Comparison of ENCODE assay signal across 1 cellular context in genomic region chr20:44402391-44403193, GRCh38.
A peak's percentile ranks its signal among the peaks of the same experiment; 100 is the strongest.
TF ChIP-seq lines count a peak whose summit lies in the region.

No MANE protein-coding gene starts in this region.

TF ChIP-seq in HepG2, 621 proteins besides CTCF, POLR2A, EP300 and RAD21 (continued from another document and continues in another):
- TF ChIP-seq, protein P1, sequence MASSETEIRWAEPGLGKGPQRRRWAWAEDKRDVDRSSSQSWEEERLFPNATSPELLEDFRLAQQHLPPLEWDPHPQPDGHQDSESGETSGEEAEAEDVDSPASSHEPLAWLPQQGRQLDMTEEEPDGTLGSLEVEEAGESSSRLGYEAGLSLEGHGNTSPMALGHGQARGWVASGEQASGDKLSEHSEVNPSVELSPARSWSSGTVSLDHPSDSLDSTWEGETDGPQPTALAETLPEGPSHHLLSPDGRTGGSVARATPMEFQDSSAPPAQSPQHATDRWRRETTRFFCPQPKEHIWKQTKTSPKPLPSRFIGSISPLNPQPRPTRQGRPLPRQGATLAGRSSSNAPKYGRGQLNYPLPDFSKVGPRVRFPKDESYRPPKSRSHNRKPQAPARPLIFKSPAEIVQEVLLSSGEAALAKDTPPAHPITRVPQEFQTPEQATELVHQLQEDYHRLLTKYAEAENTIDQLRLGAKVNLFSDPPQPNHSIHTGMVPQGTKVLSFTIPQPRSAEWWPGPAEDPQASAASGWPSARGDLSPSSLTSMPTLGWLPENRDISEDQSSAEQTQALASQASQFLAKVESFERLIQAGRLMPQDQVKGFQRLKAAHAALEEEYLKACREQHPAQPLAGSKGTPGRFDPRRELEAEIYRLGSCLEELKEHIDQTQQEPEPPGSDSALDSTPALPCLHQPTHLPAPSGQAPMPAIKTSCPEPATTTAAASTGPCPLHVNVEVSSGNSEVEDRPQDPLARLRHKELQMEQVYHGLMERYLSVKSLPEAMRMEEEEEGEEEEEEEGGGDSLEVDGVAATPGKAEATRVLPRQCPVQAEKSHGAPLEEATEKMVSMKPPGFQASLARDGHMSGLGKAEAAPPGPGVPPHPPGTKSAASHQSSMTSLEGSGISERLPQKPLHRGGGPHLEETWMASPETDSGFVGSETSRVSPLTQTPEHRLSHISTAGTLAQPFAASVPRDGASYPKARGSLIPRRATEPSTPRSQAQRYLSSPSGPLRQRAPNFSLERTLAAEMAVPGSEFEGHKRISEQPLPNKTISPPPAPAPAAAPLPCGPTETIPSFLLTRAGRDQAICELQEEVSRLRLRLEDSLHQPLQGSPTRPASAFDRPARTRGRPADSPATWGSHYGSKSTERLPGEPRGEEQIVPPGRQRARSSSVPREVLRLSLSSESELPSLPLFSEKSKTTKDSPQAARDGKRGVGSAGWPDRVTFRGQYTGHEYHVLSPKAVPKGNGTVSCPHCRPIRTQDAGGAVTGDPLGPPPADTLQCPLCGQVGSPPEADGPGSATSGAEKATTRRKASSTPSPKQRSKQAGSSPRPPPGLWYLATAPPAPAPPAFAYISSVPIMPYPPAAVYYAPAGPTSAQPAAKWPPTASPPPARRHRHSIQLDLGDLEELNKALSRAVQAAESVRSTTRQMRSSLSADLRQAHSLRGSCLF (CRISPR knock-in tag; IDR thresholded peaks at IDR 0.05; ENCODE audit: borderline replicate concordance), result 0 out of 2 replicates have a peak, but pooled peaks have one; percentile 61
- TF ChIP-seq ZNF607 (CRISPR knock-in tag; IDR thresholded peaks at IDR 0.05; ENCODE audit: borderline replicate concordance), result peak; percentile 81
- TF ChIP-seq ZNF720 (CRISPR knock-in tag; IDR thresholded peaks at IDR 0.05), result no peak
- TF ChIP-seq HNF4A (CRISPR knock-in tag; IDR thresholded peaks at IDR 0.05), result peak; percentile 34; the same call in 1 of the 2 replicates
- TF ChIP-seq NFIC (IDR thresholded peaks at IDR 0.05; ENCODE audit: low read length), result no peak
- no peak for TF ChIP-seq ZNF160 (CRISPR knock-in tag; IDR thresholded peaks at IDR 0.05)
- no peak for TF ChIP-seq HNF4G (IDR thresholded peaks at IDR 0.05; ENCODE audit: borderline replicate concordance, low read depth, low read length)
- TF ChIP-seq HNF4G (CRISPR knock-in tag; IDR thresholded peaks at IDR 0.05; ENCODE audit: borderline replicate concordance, low read depth), result peak; percentile 7; the same call in 1 of the 2 replicates
- TF ChIP-seq SSRP1 (CRISPR knock-in tag; IDR thresholded peaks at IDR 0.05), result no peak
- TF ChIP-seq TEAD2 (CRISPR knock-in tag; IDR thresholded peaks at IDR 0.05), result no peak
- TF ChIP-seq, protein P2, sequence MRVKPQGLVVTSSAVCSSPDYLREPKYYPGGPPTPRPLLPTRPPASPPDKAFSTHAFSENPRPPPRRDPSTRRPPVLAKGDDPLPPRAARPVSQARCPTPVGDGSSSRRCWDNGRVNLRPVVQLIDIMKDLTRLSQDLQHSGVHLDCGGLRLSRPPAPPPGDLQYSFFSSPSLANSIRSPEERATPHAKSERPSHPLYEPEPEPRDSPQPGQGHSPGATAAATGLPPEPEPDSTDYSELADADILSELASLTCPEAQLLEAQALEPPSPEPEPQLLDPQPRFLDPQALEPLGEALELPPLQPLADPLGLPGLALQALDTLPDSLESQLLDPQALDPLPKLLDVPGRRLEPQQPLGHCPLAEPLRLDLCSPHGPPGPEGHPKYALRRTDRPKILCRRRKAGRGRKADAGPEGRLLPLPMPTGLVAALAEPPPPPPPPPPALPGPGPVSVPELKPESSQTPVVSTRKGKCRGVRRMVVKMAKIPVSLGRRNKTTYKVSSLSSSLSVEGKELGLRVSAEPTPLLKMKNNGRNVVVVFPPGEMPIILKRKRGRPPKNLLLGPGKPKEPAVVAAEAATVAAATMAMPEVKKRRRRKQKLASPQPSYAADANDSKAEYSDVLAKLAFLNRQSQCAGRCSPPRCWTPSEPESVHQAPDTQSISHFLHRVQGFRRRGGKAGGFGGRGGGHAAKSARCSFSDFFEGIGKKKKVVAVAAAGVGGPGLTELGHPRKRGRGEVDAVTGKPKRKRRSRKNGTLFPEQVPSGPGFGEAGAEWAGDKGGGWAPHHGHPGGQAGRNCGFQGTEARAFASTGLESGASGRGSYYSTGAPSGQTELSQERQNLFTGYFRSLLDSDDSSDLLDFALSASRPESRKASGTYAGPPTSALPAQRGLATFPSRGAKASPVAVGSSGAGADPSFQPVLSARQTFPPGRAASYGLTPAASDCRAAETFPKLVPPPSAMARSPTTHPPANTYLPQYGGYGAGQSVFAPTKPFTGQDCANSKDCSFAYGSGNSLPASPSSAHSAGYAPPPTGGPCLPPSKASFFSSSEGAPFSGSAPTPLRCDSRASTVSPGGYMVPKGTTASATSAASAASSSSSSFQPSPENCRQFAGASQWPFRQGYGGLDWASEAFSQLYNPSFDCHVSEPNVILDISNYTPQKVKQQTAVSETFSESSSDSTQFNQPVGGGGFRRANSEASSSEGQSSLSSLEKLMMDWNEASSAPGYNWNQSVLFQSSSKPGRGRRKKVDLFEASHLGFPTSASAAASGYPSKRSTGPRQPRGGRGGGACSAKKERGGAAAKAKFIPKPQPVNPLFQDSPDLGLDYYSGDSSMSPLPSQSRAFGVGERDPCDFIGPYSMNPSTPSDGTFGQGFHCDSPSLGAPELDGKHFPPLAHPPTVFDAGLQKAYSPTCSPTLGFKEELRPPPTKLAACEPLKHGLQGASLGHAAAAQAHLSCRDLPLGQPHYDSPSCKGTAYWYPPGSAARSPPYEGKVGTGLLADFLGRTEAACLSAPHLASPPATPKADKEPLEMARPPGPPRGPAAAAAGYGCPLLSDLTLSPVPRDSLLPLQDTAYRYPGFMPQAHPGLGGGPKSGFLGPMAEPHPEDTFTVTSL (CRISPR knock-in tag; IDR thresholded peaks at IDR 0.05; ENCODE audit: borderline replicate concordance), result no peak
- TF ChIP-seq NR0B2 (CRISPR knock-in tag; IDR thresholded peaks at IDR 0.05), result peak; percentile 80
- no peak for TF ChIP-seq ZBTB2 (CRISPR knock-in tag; IDR thresholded peaks at IDR 0.05; ENCODE audit: low read depth)
- TF ChIP-seq ZNF660 (CRISPR knock-in tag; IDR thresholded peaks at IDR 0.05; ENCODE audit: borderline replicate concordance, low read depth), result no peak
- TF ChIP-seq MTF1 (CRISPR knock-in tag; IDR thresholded peaks at IDR 0.05), result no peak
- no peak for TF ChIP-seq ZNF33A (CRISPR knock-in tag; IDR thresholded peaks at IDR 0.05; ENCODE audit: borderline replicate concordance)
- TF ChIP-seq PHF21A (CRISPR knock-in tag; IDR thresholded peaks at IDR 0.05), result 0 out of 2 replicates have a peak, but pooled peaks have one; percentile 25
- no peak for TF ChIP-seq PRDM15 (CRISPR knock-in tag; IDR thresholded peaks at IDR 0.05)
- TF ChIP-seq ADNP (CRISPR knock-in tag; IDR thresholded peaks at IDR 0.05), result 0 out of 2 replicates have a peak, but pooled peaks have one; percentile 41
- peak; percentile 36; the same call in 1 of the 2 replicates for TF ChIP-seq ZNF777 (CRISPR knock-in tag; IDR thresholded peaks at IDR 0.05)
- TF ChIP-seq MLXIP (CRISPR knock-in tag; IDR thresholded peaks at IDR 0.05; ENCODE audit: borderline replicate concordance), result no peak; the same call in 1 of the 2 replicates
- TF ChIP-seq PRPF4 (IDR thresholded peaks at IDR 0.05; ENCODE audit: low read depth, low read length, poor library complexity, severe bottlenecking), result no peak
- TF ChIP-seq, protein P3, sequence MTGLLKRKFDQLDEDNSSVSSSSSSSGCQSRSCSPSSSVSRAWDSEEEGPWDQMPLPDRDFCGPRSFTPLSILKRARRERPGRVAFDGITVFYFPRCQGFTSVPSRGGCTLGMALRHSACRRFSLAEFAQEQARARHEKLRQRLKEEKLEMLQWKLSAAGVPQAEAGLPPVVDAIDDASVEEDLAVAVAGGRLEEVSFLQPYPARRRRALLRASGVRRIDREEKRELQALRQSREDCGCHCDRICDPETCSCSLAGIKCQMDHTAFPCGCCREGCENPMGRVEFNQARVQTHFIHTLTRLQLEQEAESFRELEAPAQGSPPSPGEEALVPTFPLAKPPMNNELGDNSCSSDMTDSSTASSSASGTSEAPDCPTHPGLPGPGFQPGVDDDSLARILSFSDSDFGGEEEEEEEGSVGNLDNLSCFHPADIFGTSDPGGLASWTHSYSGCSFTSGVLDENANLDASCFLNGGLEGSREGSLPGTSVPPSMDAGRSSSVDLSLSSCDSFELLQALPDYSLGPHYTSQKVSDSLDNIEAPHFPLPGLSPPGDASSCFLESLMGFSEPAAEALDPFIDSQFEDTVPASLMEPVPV (CRISPR knock-in tag; IDR thresholded peaks at IDR 0.05), result peak; percentile 85; the same call in 1 of the 2 replicates
- peak; percentile 80; the same call in 1 of the 2 replicates for TF ChIP-seq MTA1 (CRISPR knock-in tag; IDR thresholded peaks at IDR 0.05; ENCODE audit: borderline replicate concordance)
- TF ChIP-seq ZSCAN20 (CRISPR knock-in tag; IDR thresholded peaks at IDR 0.05; ENCODE audit: borderline replicate concordance), result no peak
- peak; percentile 67 for TF ChIP-seq HNRNPLL (IDR thresholded peaks at IDR 0.05; ENCODE audit: low read depth, low read length, poor library complexity, severe bottlenecking)
- TF ChIP-seq ZBTB25 (CRISPR knock-in tag; IDR thresholded peaks at IDR 0.05), result no peak; the same call in 1 of the 2 replicates
- no peak for TF ChIP-seq TCF12 (IDR thresholded peaks at IDR 0.05)
- peak; percentile 66; the same call in 1 of the 2 replicates for TF ChIP-seq TCF12 (CRISPR knock-in tag; IDR thresholded peaks at IDR 0.05)
